ENCODE assay signal across 8 cellular contexts in genomic region chrX:153381684-153382532, GRCh38. TPM values are rescaled to one million over a fixed set of nuclear protein-coding genes. Genes with fewer than 3 reads are reported as not detected.
DNase-seq lines count a peak whose midpoint lies in the region; ATAC-seq and TF ChIP-seq lines count a peak whose summit lies in the region.

No MANE protein-coding gene starts in this region.

- peaks cover 0 to 8% (median 0%) of the 10 kb centered on the region in 3 experiments for H3K27me3 ChIP-seq in neuronal stem cell (ENCODE audit: control insufficient read depth in 3 of 3, insufficient read depth in 3 of 3, low read depth in 1 of 3, low read length in 3 of 3)

- H3K14ac ChIP-seq in neuronal stem cell (ENCODE audit: low read length): no peak overlapping the region

- in situ Hi-C loops in KBM-7 (cut with MboI; ENCODE audit: low pct_unique_long_range_greater_than_20kb, low sequenced_read_pairs): no loop called here

- peaks cover 8% of the 10 kb centered on the region for H3K4me1 Mint-ChIP-seq in endothelial cell (ENCODE audit: unreplicated experiment)

- H3K27ac ChIP-seq in neuronal stem cell (replicated peaks; ENCODE audit: low read length): no peak overlapping the region

- H2BK12ac ChIP-seq in neuronal stem cell (ENCODE audit: low read length): no peak overlapping the region

- no peaks in the 10 kb centered on the region for H3K36me3 Mint-ChIP-seq in endothelial cell (ENCODE audit: low read depth, unreplicated experiment)

- H2AK5ac ChIP-seq in neuronal stem cell (ENCODE audit: low read depth, low read length): no peak overlapping the region

- no peak overlapping the region for H2BK15ac ChIP-seq in neuronal stem cell (ENCODE audit: low read length)

- no peak for TF ChIP-seq CTCF in endothelial cell (IDR thresholded peaks at IDR 0.05; ENCODE audit: unreplicated experiment)

- DNase-seq in DMS79 (lab: John Stamatoyannopoulos, UW) (peak; percentile 28), KBM-7 (peak; percentile 92), SHP77 treated with DMSO at 0.1 percent for 48 hours (lab: John Stamatoyannopoulos, UW) (peak; percentile 10), endothelial cell (ENCODE audit: low spot score) (peak; percentile 11), neuronal stem cell (ENCODE audit: low spot score) (peak; percentile 6), middle frontal gyrus (ENCODE audit: extremely low spot score, low spot score) (no peak)

- H3K4me3 Mint-ChIP-seq in endothelial cell (ENCODE audit: unreplicated experiment): no peak overlapping the region

- H3K4ac ChIP-seq in neuronal stem cell (ENCODE audit: low read length): no peak overlapping the region

- H3K4me2 ChIP-seq in neuronal stem cell (ENCODE audit: insufficient read depth, low read length, poor library complexity, severe bottlenecking): no peak overlapping the region

- H3K27ac Mint-ChIP-seq in endothelial cell (ENCODE audit: unreplicated experiment): no peak overlapping the region

- no peak overlapping the region for H3K4me3 ChIP-seq in neuronal stem cell (ENCODE audit: low read length in 2 of 2)

- WGBS in neuronal stem cell (ENCODE audit: extremely low coverage in 2 of 2, insufficient read length in 2 of 2, insufficient replicate concordance in 1 of 2), 2 donors: no CpG with 5 or more reads among the region's 12 CpGs

- H2AFZ ChIP-seq in neuronal stem cell (ENCODE audit: low read length): peak overlapping the region; percentile 1

- H3K9me3 Mint-ChIP-seq in endothelial cell (ENCODE audit: unreplicated experiment): no peaks in the 10 kb centered on the region

- peaks cover 5% of the 10 kb centered on the region for H3K79me1 ChIP-seq in neuronal stem cell (ENCODE audit: low read depth, low read length)

- no peak overlapping the region for H2BK120ac ChIP-seq in neuronal stem cell (ENCODE audit: low read depth, low read length)

- H3K36me3 ChIP-seq in neuronal stem cell (replicated peaks in 1 of 2; ENCODE audit: control insufficient read depth in 2 of 2, insufficient read depth in 2 of 2, low read length in 2 of 2): no peaks in the 10 kb centered on the region

- no peak overlapping the region for H2BK5ac ChIP-seq in neuronal stem cell (ENCODE audit: low read length)

- peaks cover 0 to 3% of the 10 kb centered on the region in 2 donors for H3K9me3 ChIP-seq in neuronal stem cell (replicated peaks in 1 of 2; ENCODE audit: control insufficient read depth in 2 of 2, insufficient read depth in 1 of 2, low read depth in 1 of 2, low read length in 2 of 2)

- no peak overlapping the region for H3K23ac ChIP-seq in neuronal stem cell (ENCODE audit: low read depth, low read length, poor library complexity)

- H4K8ac ChIP-seq in neuronal stem cell (ENCODE audit: low read depth, low read length): no peak overlapping the region

- H3K4me1 ChIP-seq in neuronal stem cell (ENCODE audit: control insufficient read depth in 2 of 2, insufficient read depth in 1 of 2, low read depth in 1 of 2, low read length in 2 of 2): peaks cover 0 to 4% of the 10 kb centered on the region in 2 donors

- no peaks in the 10 kb centered on the region for H3K27me3 Mint-ChIP-seq in endothelial cell (ENCODE audit: unreplicated experiment)

- H3K18ac ChIP-seq in neuronal stem cell (ENCODE audit: low read length): no peak overlapping the region

- H4K91ac ChIP-seq in neuronal stem cell (ENCODE audit: low read depth, low read length, poor library complexity): no peak overlapping the region

- no peak overlapping the region for H3K9ac ChIP-seq in neuronal stem cell (ENCODE audit: low read depth, low read length, poor library complexity)

- no peak for ATAC-seq in GM21367 (IDR thresholded peaks at IDR 0.05; ENCODE audit: unreplicated experiment)
- ATAC-seq in HG03159 (IDR thresholded peaks at IDR 0.05; ENCODE audit: unreplicated experiment): no peak

RNA-seq across cellular contexts. Expression of gene PNMA6E, which starts 19.2 kb away (rescaled TPM):
- not detected for total RNA-seq in endothelial cell (ENCODE audit: unreplicated experiment)
- polyA plus RNA-seq in neuronal stem cell (2013, experiment 1 of 2): not detected
- not detected for polyA plus RNA-seq in neuronal stem cell (2013, experiment 2 of 2)

RNA-seq across cellular contexts. Expression of gene ZFP92, which starts 29.4 kb away (rescaled TPM):
- total RNA-seq in endothelial cell (ENCODE audit: unreplicated experiment): 0.49 TPM
- 0.15 TPM for polyA plus RNA-seq in neuronal stem cell (2013, experiment 1 of 2)
- polyA plus RNA-seq in neuronal stem cell (2013, experiment 2 of 2): 0.11 TPM

RNA-seq across cellular contexts. Expression of gene ZNF275, which starts 48.0 kb away (rescaled TPM):
- 14.4 TPM for total RNA-seq in endothelial cell (ENCODE audit: unreplicated experiment)
- polyA plus RNA-seq in neuronal stem cell (2013, experiment 1 of 2): 6.8 TPM
- polyA plus RNA-seq in neuronal stem cell (2013, experiment 2 of 2): 7.2 TPM
